In genomic region chr20:34874094-34874654, GRCh38 we compare ENCODE assay signal across 8 cellular contexts. TPM values are rescaled to one million over a fixed set of nuclear protein-coding genes. Genes with fewer than 3 reads are reported as not detected.
DNase-seq lines count a peak whose midpoint lies in the region; ATAC-seq lines count a peak whose summit lies in the region.

No MANE protein-coding gene starts in this region.

- ATAC-seq in Right ventricle myocardium inferior (peak; percentile 63), HG03095 (IDR thresholded peaks at IDR 0.05; ENCODE audit: unreplicated experiment) (no peak)

- no peak overlapping the region for H3K4me3 ChIP-seq in skeletal muscle cell (ENCODE audit: low read depth, low read length)

- intact Hi-C loops in Right ventricle myocardium inferior (cut with DNase I) (loop anchor here (5.0 to 10.0 kb wide), 3 partner anchors 133 to 331 kb away; partner anchors contain the start of gene TRPC4AP), cardiac septum (cut with DNase I) (loop anchor here (5.0 kb wide), 1 partner anchor 133 kb away; no protein-coding TSS in a partner anchor)

- in situ Hi-C loops in T47D (cut with HindIII; ENCODE audit: low pct_unique_long_range_greater_than_20kb, low sequenced_read_pairs) = no loop called here

- DNase-seq in Right ventricle myocardium inferior (ENCODE audit: missing footprints) (no peak), cardiac septum (ENCODE audit: low spot score) (no peak), NCI-H2081 treated with DMSO at 0.1 percent for 48 hours (lab: John Stamatoyannopoulos, UW) (peak; percentile 58), T-helper 9 cell (peak; percentile 19), T47D (ENCODE audit: low read depth in 1 of 2, low spot score in 1 of 2) (peak; percentile 91 to 94), iPS-NIHi7 (ENCODE audit: extremely low spot score) (peak; percentile 75), skeletal muscle cell (ENCODE audit: low read depth) (peak; percentile 49)

RNA-seq across cellular contexts. Expression of gene GGT7, which starts 1.5 kb away (rescaled TPM):
- total RNA-seq in Right ventricle myocardium inferior (19.1 TPM), cardiac septum (20.1 TPM)

RNA-seq across cellular contexts. Expression of gene ACSS2, which starts 2.2 kb away (rescaled TPM):
- total RNA-seq in Right ventricle myocardium inferior = 149 TPM
- 73.8 TPM for total RNA-seq in cardiac septum

RNA-seq across cellular contexts. Expression of gene NCOA6, which starts 48.7 kb away (rescaled TPM):
- total RNA-seq in Right ventricle myocardium inferior (16.0 TPM), cardiac septum (18.5 TPM)

Comparison
In these comparisons a context has a peak if more than half of its experiments do, and no peak if none do; other contexts are left out.
1. DNase-seq: peak in NCI-H2081 treated with DMSO at 0.1 percent for 48 hours (single experiment), T-helper 9 cell (single experiment), T47D (2 of 2), iPS-NIHi7 (single experiment) and skeletal muscle cell (single experiment); none in Right ventricle myocardium inferior (single experiment) and cardiac septum (single experiment).